1 cellular context compared by ENCODE assay signal in the genomic region with DNA sequence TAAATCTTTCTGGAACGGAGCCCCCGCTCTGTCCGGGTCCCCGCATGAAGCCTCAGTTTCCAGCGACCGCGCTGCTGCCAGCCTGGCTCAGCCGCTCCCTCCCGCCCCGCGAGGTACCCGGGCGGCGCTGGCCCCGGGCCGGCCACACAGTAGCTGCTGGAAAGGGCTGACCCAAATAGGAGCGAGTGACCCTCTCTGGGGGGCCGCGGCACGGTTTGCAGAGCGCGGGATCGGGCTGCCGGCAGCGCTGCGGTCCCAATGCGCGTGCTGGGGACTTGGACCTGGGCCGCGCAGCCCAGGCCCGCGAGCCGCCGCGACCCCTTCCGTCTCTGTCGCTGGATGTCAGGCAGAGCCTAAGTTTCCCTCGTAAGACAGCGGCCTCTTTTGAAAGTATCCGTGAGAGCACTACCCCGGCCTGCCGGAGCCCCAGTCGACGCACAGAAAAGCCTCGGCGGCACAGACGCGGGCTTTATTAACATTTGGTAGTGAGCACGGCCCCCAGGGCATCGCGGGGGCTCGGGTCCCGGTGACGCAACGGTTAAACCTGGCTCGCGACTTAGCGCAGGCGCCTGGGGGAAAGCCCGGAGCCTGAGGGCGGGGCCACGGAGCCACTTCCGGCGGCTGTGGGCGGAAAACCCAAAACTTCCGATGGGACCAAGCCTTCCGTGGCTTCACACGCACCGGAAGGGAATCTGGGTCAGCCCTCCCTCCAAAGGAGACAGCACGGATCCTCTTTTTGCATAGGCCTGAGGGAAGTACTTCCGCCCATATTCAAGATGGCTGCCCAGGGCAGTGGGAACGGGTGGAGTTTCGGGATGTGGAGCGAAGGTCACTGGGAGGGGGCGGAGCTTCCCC.
A peak's percentile ranks its signal among the peaks of the same experiment; 100 is the strongest.
TF ChIP-seq lines count a peak whose summit lies in the region.

No MANE protein-coding gene starts in this region.

TF ChIP-seq in HepG2, 621 proteins besides CTCF, POLR2A, EP300 and RAD21 (continued from another document and continues in another):
- peak; percentile 42; the same call in 1 of the 2 replicates for TF ChIP-seq ATF7-NPFF (CRISPR knock-in tag; IDR thresholded peaks at IDR 0.05; ENCODE audit: low read depth)
- no peak for TF ChIP-seq ZNF781 (CRISPR knock-in tag; IDR thresholded peaks at IDR 0.05; ENCODE audit: borderline replicate concordance, not compliant biosample characterization)
- TF ChIP-seq, protein P1, sequence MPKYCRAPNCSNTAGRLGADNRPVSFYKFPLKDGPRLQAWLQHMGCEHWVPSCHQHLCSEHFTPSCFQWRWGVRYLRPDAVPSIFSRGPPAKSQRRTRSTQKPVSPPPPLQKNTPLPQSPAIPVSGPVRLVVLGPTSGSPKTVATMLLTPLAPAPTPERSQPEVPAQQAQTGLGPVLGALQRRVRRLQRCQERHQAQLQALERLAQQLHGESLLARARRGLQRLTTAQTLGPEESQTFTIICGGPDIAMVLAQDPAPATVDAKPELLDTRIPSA (CRISPR knock-in tag; IDR thresholded peaks at IDR 0.05; ENCODE audit: borderline replicate concordance): no peak; the same call in none of the 2 replicates
- peak; percentile 69; the same call in 1 of the 2 replicates for TF ChIP-seq NKX3-1 (CRISPR knock-in tag; IDR thresholded peaks at IDR 0.05)
- peak; percentile 93 for TF ChIP-seq AGO1 (IDR thresholded peaks at IDR 0.05; ENCODE audit: low read depth, low read length, poor library complexity, severe bottlenecking)
- TF ChIP-seq NRL (CRISPR knock-in tag; IDR thresholded peaks at IDR 0.05; ENCODE audit: borderline replicate concordance): no peak
- TF ChIP-seq ZNF569 (CRISPR knock-in tag; IDR thresholded peaks at IDR 0.05; ENCODE audit: borderline replicate concordance): peak; percentile 60; the same call in 1 of the 2 replicates
- TF ChIP-seq KDM6A (CRISPR knock-in tag; IDR thresholded peaks at IDR 0.05; ENCODE audit: low read depth): no peak
- TF ChIP-seq ZNF615 (CRISPR knock-in tag; IDR thresholded peaks at IDR 0.05; ENCODE audit: borderline replicate concordance): no peak
- peak; percentile 12; the same call in 1 of the 2 replicates for TF ChIP-seq HMG20B (CRISPR knock-in tag; conservative IDR thresholded peaks at IDR 0.05)
- TF ChIP-seq DBP (CRISPR knock-in tag; IDR thresholded peaks at IDR 0.05; ENCODE audit: not compliant biosample characterization): peak; percentile 27
- 0 out of 2 replicates have a peak, but pooled peaks have one; percentile 58 for TF ChIP-seq ZNF431 (CRISPR knock-in tag; IDR thresholded peaks at IDR 0.05; ENCODE audit: borderline replicate concordance, low read depth)
- no peak; the same call in 1 of the 2 replicates for TF ChIP-seq ZNF777 (CRISPR knock-in tag; IDR thresholded peaks at IDR 0.05)
- no peak for TF ChIP-seq RARG (CRISPR knock-in tag; IDR thresholded peaks at IDR 0.05; ENCODE audit: low read depth)
- TF ChIP-seq, protein P2, sequence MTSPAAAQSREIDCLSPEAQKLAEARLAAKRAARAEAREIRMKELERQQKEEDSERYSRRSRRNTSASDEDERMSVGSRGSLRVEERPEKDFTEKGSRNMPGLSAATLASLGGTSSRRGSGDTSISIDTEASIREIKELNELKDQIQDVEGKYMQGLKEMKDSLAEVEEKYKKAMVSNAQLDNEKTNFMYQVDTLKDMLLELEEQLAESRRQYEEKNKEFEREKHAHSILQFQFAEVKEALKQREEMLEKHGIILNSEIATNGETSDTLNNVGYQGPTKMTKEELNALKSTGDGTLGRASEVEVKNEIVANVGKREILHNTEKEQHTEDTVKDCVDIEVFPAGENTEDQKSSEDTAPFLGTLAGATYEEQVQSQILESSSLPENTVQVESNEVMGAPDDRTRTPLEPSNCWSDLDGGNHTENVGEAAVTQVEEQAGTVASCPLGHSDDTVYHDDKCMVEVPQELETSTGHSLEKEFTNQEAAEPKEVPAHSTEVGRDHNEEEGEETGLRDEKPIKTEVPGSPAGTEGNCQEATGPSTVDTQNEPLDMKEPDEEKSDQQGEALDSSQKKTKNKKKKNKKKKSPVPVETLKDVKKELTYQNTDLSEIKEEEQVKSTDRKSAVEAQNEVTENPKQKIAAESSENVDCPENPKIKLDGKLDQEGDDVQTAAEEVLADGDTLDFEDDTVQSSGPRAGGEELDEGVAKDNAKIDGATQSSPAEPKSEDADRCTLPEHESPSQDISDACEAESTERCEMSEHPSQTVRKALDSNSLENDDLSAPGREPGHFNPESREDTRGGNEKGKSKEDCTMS (CRISPR knock-in tag; conservative IDR thresholded peaks at IDR 0.05): no peak
- no peak for TF ChIP-seq ZNF296 (CRISPR knock-in tag; conservative IDR thresholded peaks at IDR 0.05)
- TF ChIP-seq KDM5B (CRISPR knock-in tag; IDR thresholded peaks at IDR 0.05; ENCODE audit: borderline replicate concordance): no peak; the same call in 1 of the 2 replicates
- TF ChIP-seq ZNF432 (CRISPR knock-in tag; IDR thresholded peaks at IDR 0.05; ENCODE audit: borderline replicate concordance): no peak
- TF ChIP-seq BATF2 (CRISPR knock-in tag; IDR thresholded peaks at IDR 0.05): peak; percentile 75; the same call in 1 of the 2 replicates
- TF ChIP-seq MXD4 (CRISPR knock-in tag; IDR thresholded peaks at IDR 0.05): peak; percentile 77
- no peak for TF ChIP-seq ZNF614 (CRISPR knock-in tag; IDR thresholded peaks at IDR 0.05; ENCODE audit: borderline replicate concordance)
- TF ChIP-seq MED13 (CRISPR knock-in tag; IDR thresholded peaks at IDR 0.05): no peak
- no peak for TF ChIP-seq ZNF138 (CRISPR knock-in tag; IDR thresholded peaks at IDR 0.05; ENCODE audit: low read depth)
- peak; percentile 44; the same call in 1 of the 2 replicates for TF ChIP-seq CCDC6 (CRISPR knock-in tag; IDR thresholded peaks at IDR 0.05)
- 0 out of 2 replicates have a peak, but pooled peaks have one; percentile 65 for TF ChIP-seq GZF1 (CRISPR knock-in tag; IDR thresholded peaks at IDR 0.05)
- TF ChIP-seq MXD3 (CRISPR knock-in tag; IDR thresholded peaks at IDR 0.05): peak; percentile 70; the same call in 1 of the 2 replicates
- peak; percentile 100 for TF ChIP-seq NR2C2 (CRISPR knock-in tag; IDR thresholded peaks at IDR 0.05; ENCODE audit: borderline replicate concordance)
- no peak for TF ChIP-seq SUZ12 (IDR thresholded peaks at IDR 0.05; ENCODE audit: low read depth, low read length)
- TF ChIP-seq DMAP1 (CRISPR knock-in tag; IDR thresholded peaks at IDR 0.05): peak; percentile 75
- peak; percentile 54; the same call in 1 of the 2 replicates for TF ChIP-seq AKAP8 (CRISPR knock-in tag; IDR thresholded peaks at IDR 0.05)
- no peak for TF ChIP-seq ZNF430 (CRISPR knock-in tag; IDR thresholded peaks at IDR 0.05)
- TF ChIP-seq POLR2G (IDR thresholded peaks at IDR 0.05; ENCODE audit: low read depth, low read length): peak; percentile 70; the same call in 1 of the 2 replicates
- TF ChIP-seq ZNF333 (CRISPR knock-in tag; IDR thresholded peaks at IDR 0.05; ENCODE audit: borderline replicate concordance): no peak; the same call in 1 of the 2 replicates
- TF ChIP-seq, protein P3, sequence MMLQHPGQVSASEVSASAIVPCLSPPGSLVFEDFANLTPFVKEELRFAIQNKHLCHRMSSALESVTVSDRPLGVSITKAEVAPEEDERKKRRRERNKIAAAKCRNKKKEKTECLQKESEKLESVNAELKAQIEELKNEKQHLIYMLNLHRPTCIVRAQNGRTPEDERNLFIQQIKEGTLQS (CRISPR knock-in tag; IDR thresholded peaks at IDR 0.05): peak; percentile 59; the same call in 1 of the 2 replicates
- TF ChIP-seq, protein P4, sequence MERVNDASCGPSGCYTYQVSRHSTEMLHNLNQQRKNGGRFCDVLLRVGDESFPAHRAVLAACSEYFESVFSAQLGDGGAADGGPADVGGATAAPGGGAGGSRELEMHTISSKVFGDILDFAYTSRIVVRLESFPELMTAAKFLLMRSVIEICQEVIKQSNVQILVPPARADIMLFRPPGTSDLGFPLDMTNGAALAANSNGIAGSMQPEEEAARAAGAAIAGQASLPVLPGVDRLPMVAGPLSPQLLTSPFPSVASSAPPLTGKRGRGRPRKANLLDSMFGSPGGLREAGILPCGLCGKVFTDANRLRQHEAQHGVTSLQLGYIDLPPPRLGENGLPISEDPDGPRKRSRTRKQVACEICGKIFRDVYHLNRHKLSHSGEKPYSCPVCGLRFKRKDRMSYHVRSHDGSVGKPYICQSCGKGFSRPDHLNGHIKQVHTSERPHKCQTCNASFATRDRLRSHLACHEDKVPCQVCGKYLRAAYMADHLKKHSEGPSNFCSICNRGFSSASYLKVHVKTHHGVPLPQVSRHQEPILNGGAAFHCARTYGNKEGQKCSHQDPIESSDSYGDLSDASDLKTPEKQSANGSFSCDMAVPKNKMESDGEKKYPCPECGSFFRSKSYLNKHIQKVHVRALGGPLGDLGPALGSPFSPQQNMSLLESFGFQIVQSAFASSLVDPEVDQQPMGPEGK (CRISPR knock-in tag; IDR thresholded peaks at IDR 0.05): peak; percentile 93
- peak; percentile 83 for TF ChIP-seq RBFOX2 (IDR thresholded peaks at IDR 0.05; ENCODE audit: low read depth, low read length)
- TF ChIP-seq PAXIP1 (CRISPR knock-in tag; conservative IDR thresholded peaks at IDR 0.05): 0 out of 2 replicates have a peak, but pooled peaks have one; percentile 38
- 0 out of 2 replicates have a peak, but pooled peaks have one; percentile 29 for TF ChIP-seq ARHGAP35 (CRISPR knock-in tag; IDR thresholded peaks at IDR 0.05; ENCODE audit: borderline replicate concordance)
- TF ChIP-seq SIX1 (CRISPR knock-in tag; IDR thresholded peaks at IDR 0.05; ENCODE audit: borderline replicate concordance): peak; percentile 58
- peak; percentile 37 for TF ChIP-seq ZBTB7A (CRISPR knock-in tag; IDR thresholded peaks at IDR 0.05)
- TF ChIP-seq HOXA3 (CRISPR knock-in tag; IDR thresholded peaks at IDR 0.05): peak; percentile 99
- peak; percentile 57 for TF ChIP-seq ZGPAT (CRISPR knock-in tag; IDR thresholded peaks at IDR 0.05)
- TF ChIP-seq NFE2L1 (CRISPR knock-in tag; IDR thresholded peaks at IDR 0.05; ENCODE audit: borderline replicate concordance): no peak
- peak; percentile 31; the same call in 1 of the 2 replicates for TF ChIP-seq REPIN1 (CRISPR knock-in tag; IDR thresholded peaks at IDR 0.05; ENCODE audit: borderline replicate concordance, low read depth)
- 0 out of 2 replicates have a peak, but pooled peaks have one; percentile 6 for TF ChIP-seq BCL3 (CRISPR knock-in tag; IDR thresholded peaks at IDR 0.05)
- peak; percentile 79 for TF ChIP-seq KLF6 (CRISPR knock-in tag; IDR thresholded peaks at IDR 0.05)
- TF ChIP-seq ZNF709 (CRISPR knock-in tag; IDR thresholded peaks at IDR 0.05): no peak
- 0 out of 2 replicates have a peak, but pooled peaks have one; percentile 55 for TF ChIP-seq SMAD9 (CRISPR knock-in tag; IDR thresholded peaks at IDR 0.05)
- peak; percentile 54; the same call in 1 of the 2 replicates for TF ChIP-seq ZNF30 (CRISPR knock-in tag; IDR thresholded peaks at IDR 0.05)
- TF ChIP-seq ZC3H13 (CRISPR knock-in tag; IDR thresholded peaks at IDR 0.05): peak; percentile 88
